Comparison of ENCODE assay signal across 15 cellular contexts in genomic region chr1:112882271-112882744, GRCh38.
DNase-seq lines count a peak whose midpoint lies in the region; ATAC-seq lines count a peak whose summit lies in the region.
"Had no signal": no experiment of that assay in that cellular context is flagged by ENCODE, and none has a peak within 500 bp of the region (broad histone marks: within the 10 kb centered on the region; RNA-seq: fewer than 3 reads in every experiment).

No MANE protein-coding gene starts in this region.

- H3K4me1 Mint-ChIP-seq in stimulated activated effector memory CD8-positive, alpha-beta T cell treated with anti-CD3 and anti-CD28 coated beads, Interleukin-12 subunit alpha, Interleukin-12 subunit beta, amount 100 ng/mL, for 72 hours, result no peaks in the 10 kb centered on the region
- H3K4me1 Mint-ChIP-seq in activated T-cell treated with anti-CD3 and anti-CD28 coated beads, Interleukin-2, amount 50 U/mL, for 72 hours (ENCODE audit: low read depth), result peaks cover 6% of the 10 kb centered on the region

- H3K27me3 Mint-ChIP-seq in activated T-cell treated with anti-CD3 and anti-CD28 coated beads, Interleukin-2, amount 50 U/mL, for 72 hours (ENCODE audit: low read depth), result peaks cover 9% of the 10 kb centered on the region

- H3K9me3 ChIP-seq in adipocyte (ENCODE audit: control insufficient read depth, low read length), result no peaks in the 10 kb centered on the region

- H3K4me3 Mint-ChIP-seq in stimulated activated effector memory CD8-positive, alpha-beta T cell treated with anti-CD3 and anti-CD28 coated beads, Interleukin-12 subunit alpha, Interleukin-12 subunit beta, amount 100 ng/mL, for 72 hours, result no peak overlapping the region
- H3K4me3 Mint-ChIP-seq in activated T-cell treated with anti-CD3 and anti-CD28 coated beads, Interleukin-2, amount 50 U/mL, for 72 hours, result no peak overlapping the region
- H3K4me3 Mint-ChIP-seq: mesothelial cell of epicardium; stimulated activated naive B cell treated with anti-CD40 and anti-IgM and Interleukin-4, amounts not matched to agents 10 μg/mL and 1 μg/mL and 100 μg/mL, for 72 hours; WTC11 had no signal

- DNase-seq in Kasumi-1 (lab: John Stamatoyannopoulos, UW), result peak; percentile 45 to 54
- DNase-seq in adipocyte (ENCODE audit: low read depth), result no peak
- no peak for DNase-seq in left lobe of liver (ENCODE audit: low spot score)
- no peak for DNase-seq in stimulated activated effector memory CD8-positive, alpha-beta T cell treated with anti-CD3 and anti-CD28 coated beads, Interleukin-12 subunit alpha, Interleukin-12 subunit beta, amount 100 ng/mL, for 72 hours (ENCODE audit: low spot score in 2 of 2)
- no peak for DNase-seq in superior temporal gyrus (ENCODE audit: extremely low spot score)
- no peak for DNase-seq in AML-193 (lab: John Stamatoyannopoulos, UW)
- DNase-seq in activated T-cell treated with anti-CD3 and anti-CD28 coated beads, Interleukin-2, amount 50 U/mL, for 72 hours, result no peak
- DNase-seq: cerebellar nuclear complex; NCI-H1092 treated with DMSO at 0.1 percent for 48 hours; PC-9; stimulated activated naive B cell treated with anti-CD40 and anti-IgM and Interleukin-4, amounts not matched to agents 10 μg/mL and 1 μg/mL and 100 μg/mL, for 72 hours had no signal

- H3K9me3 Mint-ChIP-seq in stimulated activated effector memory CD8-positive, alpha-beta T cell treated with anti-CD3 and anti-CD28 coated beads, Interleukin-12 subunit alpha, Interleukin-12 subunit beta, amount 100 ng/mL, for 72 hours, result no peaks in the 10 kb centered on the region
- H3K9me3 Mint-ChIP-seq in activated T-cell treated with anti-CD3 and anti-CD28 coated beads, Interleukin-2, amount 50 U/mL, for 72 hours, result no peaks in the 10 kb centered on the region
- H3K9me3 Mint-ChIP-seq: mesothelial cell of epicardium; stimulated activated naive B cell treated with anti-CD40 and anti-IgM and Interleukin-4, amounts not matched to agents 10 μg/mL and 1 μg/mL and 100 μg/mL, for 72 hours; WTC11 had no signal

- no peaks in the 10 kb centered on the region for H3K27me3 ChIP-seq in adipocyte (replicated peaks; ENCODE audit: control insufficient read depth, insufficient read depth, low read length)
- H3K27me3 ChIP-seq: foreskin keratinocyte had no signal

- ATAC-seq in left lobe of liver (peak; percentile 39), GM21423 (IDR thresholded peaks at IDR 0.05; ENCODE audit: unreplicated experiment) (no peak)
- ATAC-seq in stimulated activated effector memory CD8-positive, alpha-beta T cell treated with anti-CD3 and anti-CD28 coated beads, Interleukin-12 subunit alpha, Interleukin-12 subunit beta, amount 100 ng/mL, for 72 hours, result no peak
- ATAC-seq in activated T-cell treated with anti-CD3 and anti-CD28 coated beads, Interleukin-2, amount 50 U/mL, for 72 hours (replicated peaks in 1 of 2), result no peak
- ATAC-seq: stimulated activated naive B cell treated with anti-CD40 and anti-IgM and Interleukin-4, amounts not matched to agents 10 μg/mL and 1 μg/mL and 100 μg/mL, for 72 hours; WTC11 had no signal

- peak overlapping the region; percentile 59 for H3K9ac ChIP-seq in adipocyte (ENCODE audit: low read length)

- no peaks in the 10 kb centered on the region for H3K36me3 ChIP-seq in adipocyte (ENCODE audit: control insufficient read depth, insufficient read depth, low read length, severe bottlenecking)

- H3K4me3 ChIP-seq in adipocyte (ENCODE audit: low read length), result no peak overlapping the region
- H3K4me3 ChIP-seq: PC-9 had no signal

- peak overlapping the region; percentile 23 for H3K27ac Mint-ChIP-seq in stimulated activated effector memory CD8-positive, alpha-beta T cell treated with anti-CD3 and anti-CD28 coated beads, Interleukin-12 subunit alpha, Interleukin-12 subunit beta, amount 100 ng/mL, for 72 hours
- no peak overlapping the region for H3K27ac Mint-ChIP-seq in activated T-cell treated with anti-CD3 and anti-CD28 coated beads, Interleukin-2, amount 50 U/mL, for 72 hours
- H3K27ac Mint-ChIP-seq: stimulated activated naive B cell treated with anti-CD40 and anti-IgM and Interleukin-4, amounts not matched to agents 10 μg/mL and 1 μg/mL and 100 μg/mL, for 72 hours had no signal

- H3K36me3 Mint-ChIP-seq in stimulated activated effector memory CD8-positive, alpha-beta T cell treated with anti-CD3 and anti-CD28 coated beads, Interleukin-12 subunit alpha, Interleukin-12 subunit beta, amount 100 ng/mL, for 72 hours, result no peaks in the 10 kb centered on the region
- H3K36me3 Mint-ChIP-seq in activated T-cell treated with anti-CD3 and anti-CD28 coated beads, Interleukin-2, amount 50 U/mL, for 72 hours (ENCODE audit: insufficient read depth in 2 of 2), result no peaks in the 10 kb centered on the region
- H3K36me3 Mint-ChIP-seq: mesothelial cell of epicardium; stimulated activated naive B cell treated with anti-CD40 and anti-IgM and Interleukin-4, amounts not matched to agents 10 μg/mL and 1 μg/mL and 100 μg/mL, for 72 hours; WTC11 had no signal

- peaks cover 20% of the 10 kb centered on the region for H3K4me1 ChIP-seq in adipocyte (ENCODE audit: control insufficient read depth, insufficient read depth, low read length)
- H3K4me1 ChIP-seq: foreskin keratinocyte had no signal

Comparison
In these comparisons a context has a peak if more than half of its experiments do, and no peak if none do; other contexts are left out.
1. DNase-seq: peak in Kasumi-1 (2 of 2); none in adipocyte (single experiment), left lobe of liver (single experiment), stimulated activated effector memory CD8-positive, alpha-beta T cell treated with anti-CD3 and anti-CD28 coated beads, Interleukin-12 subunit alpha, Interleukin-12 subunit beta, amount 100 ng/mL, for 72 hours (0 of 2), superior temporal gyrus (single experiment), AML-193 (0 of 2) and activated T-cell treated with anti-CD3 and anti-CD28 coated beads, Interleukin-2, amount 50 U/mL, for 72 hours (0 of 2).